In the genomic region with DNA sequence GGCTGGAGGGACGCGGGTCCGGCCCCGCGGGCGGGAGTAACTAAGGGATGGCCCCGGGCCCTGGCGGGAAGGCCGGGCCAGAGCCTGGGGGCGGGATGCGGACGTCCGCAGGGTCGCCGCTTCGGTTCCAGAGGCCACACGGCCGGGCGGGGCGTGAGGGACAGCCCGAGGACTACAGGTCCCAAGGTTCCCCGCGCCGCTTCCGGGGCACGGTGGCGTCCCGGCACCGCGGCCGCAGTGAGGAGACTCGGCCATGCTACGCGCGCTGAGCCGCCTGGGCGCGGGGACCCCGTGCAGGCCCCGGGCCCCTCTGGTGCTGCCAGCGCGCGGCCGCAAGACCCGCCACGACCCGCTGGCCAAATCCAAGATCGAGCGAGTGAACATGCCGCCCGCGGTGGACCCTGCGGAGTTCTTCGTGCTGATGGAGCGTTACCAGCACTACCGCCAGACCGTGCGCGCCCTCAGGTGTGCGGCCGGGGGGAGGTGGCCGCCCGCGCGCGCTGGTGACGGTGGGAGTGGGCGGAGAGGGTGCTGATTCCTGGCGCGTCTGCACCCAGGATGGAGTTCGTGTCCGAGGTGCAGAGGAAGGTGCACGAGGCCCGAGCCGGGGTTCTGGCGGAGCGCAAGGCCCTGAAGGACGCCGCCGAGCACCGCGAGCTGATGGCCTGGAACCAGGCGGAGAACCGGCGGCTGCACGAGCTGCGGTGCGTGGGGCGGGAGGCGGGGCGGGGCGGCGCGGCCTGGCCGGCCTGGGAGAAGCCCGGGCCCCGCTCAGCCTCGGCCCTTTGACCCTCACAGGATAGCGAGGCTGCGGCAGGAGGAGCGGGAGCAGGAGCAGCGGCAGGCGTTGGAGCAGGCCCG, we compare ENCODE assay signal across 1 cellular context.
A peak's percentile ranks its signal among the peaks of the same experiment; 100 is the strongest.
TF ChIP-seq lines count a peak whose summit lies in the region.

A gene (plus strand): TSS at position 237 of the 861 bp plus-strand sequence. CDS start 17 bp downstream, at position 254.

TF ChIP-seq in HEK293, 187 proteins besides CTCF, POLR2A, EP300 and RAD21 (continued from another document and continues in another):
- TF ChIP-seq, protein P1, sequence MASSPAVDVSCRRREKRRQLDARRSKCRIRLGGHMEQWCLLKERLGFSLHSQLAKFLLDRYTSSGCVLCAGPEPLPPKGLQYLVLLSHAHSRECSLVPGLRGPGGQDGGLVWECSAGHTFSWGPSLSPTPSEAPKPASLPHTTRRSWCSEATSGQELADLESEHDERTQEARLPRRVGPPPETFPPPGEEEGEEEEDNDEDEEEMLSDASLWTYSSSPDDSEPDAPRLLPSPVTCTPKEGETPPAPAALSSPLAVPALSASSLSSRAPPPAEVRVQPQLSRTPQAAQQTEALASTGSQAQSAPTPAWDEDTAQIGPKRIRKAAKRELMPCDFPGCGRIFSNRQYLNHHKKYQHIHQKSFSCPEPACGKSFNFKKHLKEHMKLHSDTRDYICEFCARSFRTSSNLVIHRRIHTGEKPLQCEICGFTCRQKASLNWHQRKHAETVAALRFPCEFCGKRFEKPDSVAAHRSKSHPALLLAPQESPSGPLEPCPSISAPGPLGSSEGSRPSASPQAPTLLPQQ (tag by site-specific recombination; IDR thresholded peaks at IDR 0.05): peak; percentile 62
- TF ChIP-seq ZNF561 (tag by site-specific recombination; IDR thresholded peaks at IDR 0.05; ENCODE audit: borderline replicate concordance) (peak; percentile 78; the same call in 1 of the 2 replicates), ZNF184 (tag by site-specific recombination; IDR thresholded peaks at IDR 0.05) (no peak), ZNF473 (tag by site-specific recombination; IDR thresholded peaks at IDR 0.05) (no peak), ZNF391 (tag by site-specific recombination; IDR thresholded peaks at IDR 0.05; ENCODE audit: borderline replicate concordance, low read depth) (no peak; the same call in 1 of the 2 replicates), ZNF354C (tag by site-specific recombination; IDR thresholded peaks at IDR 0.05; ENCODE audit: borderline replicate concordance, low read depth) (no peak), KLF9 (tag by site-specific recombination; IDR thresholded peaks at IDR 0.05; ENCODE audit: low read depth) (peak; percentile 77), ZNF133 (tag by site-specific recombination; IDR thresholded peaks at IDR 0.05) (0 out of 2 replicates have a peak, but pooled peaks have one; percentile 10), ZNF2 (tag by site-specific recombination; IDR thresholded peaks at IDR 0.05) (0 out of 2 replicates have a peak, but pooled peaks have one; percentile 54), SP2 (tag by site-specific recombination; IDR thresholded peaks at IDR 0.05) (peak; percentile 97), YY2 (tag by site-specific recombination; IDR thresholded peaks at IDR 0.05) (no peak; the same call in 1 of the 2 replicates), ZNF548 (tag by site-specific recombination; IDR thresholded peaks at IDR 0.05) (no peak), ZNF777 (tag by site-specific recombination; IDR thresholded peaks at IDR 0.05; ENCODE audit: borderline replicate concordance) (0 out of 2 replicates have a peak, but pooled peaks have one; percentile 26), SP3 (tag by site-specific recombination; IDR thresholded peaks at IDR 0.05) (peak; percentile 90), ZBTB7A (tag by site-specific recombination; IDR thresholded peaks at IDR 0.05; ENCODE audit: low read depth) (peak; percentile 91), IKZF3 (tag by site-specific recombination; IDR thresholded peaks at IDR 0.05) (peak; percentile 55; the same call in 1 of the 2 replicates), ZNF596 (tag by site-specific recombination; IDR thresholded peaks at IDR 0.05) (0 out of 2 replicates have a peak, but pooled peaks have one; percentile 15), GLI4 (tag by site-specific recombination; IDR thresholded peaks at IDR 0.05) (0 out of 2 replicates have a peak, but pooled peaks have one; percentile 39), ZNF394 (tag by site-specific recombination; IDR thresholded peaks at IDR 0.05; ENCODE audit: borderline replicate concordance) (peak; percentile 12; the same call in 1 of the 2 replicates), SCRT1 (tag by site-specific recombination; IDR thresholded peaks at IDR 0.05; ENCODE audit: borderline replicate concordance) (0 out of 2 replicates have a peak, but pooled peaks have one; percentile 42), ZNF140 (tag by site-specific recombination; IDR thresholded peaks at IDR 0.05) (no peak), ZNF558 (tag by site-specific recombination; IDR thresholded peaks at IDR 0.05) (no peak), KLF10 (tag by site-specific recombination; IDR thresholded peaks at IDR 0.05) (peak; percentile 37; the same call in 1 of the 2 replicates)
- TF ChIP-seq, protein P2, sequence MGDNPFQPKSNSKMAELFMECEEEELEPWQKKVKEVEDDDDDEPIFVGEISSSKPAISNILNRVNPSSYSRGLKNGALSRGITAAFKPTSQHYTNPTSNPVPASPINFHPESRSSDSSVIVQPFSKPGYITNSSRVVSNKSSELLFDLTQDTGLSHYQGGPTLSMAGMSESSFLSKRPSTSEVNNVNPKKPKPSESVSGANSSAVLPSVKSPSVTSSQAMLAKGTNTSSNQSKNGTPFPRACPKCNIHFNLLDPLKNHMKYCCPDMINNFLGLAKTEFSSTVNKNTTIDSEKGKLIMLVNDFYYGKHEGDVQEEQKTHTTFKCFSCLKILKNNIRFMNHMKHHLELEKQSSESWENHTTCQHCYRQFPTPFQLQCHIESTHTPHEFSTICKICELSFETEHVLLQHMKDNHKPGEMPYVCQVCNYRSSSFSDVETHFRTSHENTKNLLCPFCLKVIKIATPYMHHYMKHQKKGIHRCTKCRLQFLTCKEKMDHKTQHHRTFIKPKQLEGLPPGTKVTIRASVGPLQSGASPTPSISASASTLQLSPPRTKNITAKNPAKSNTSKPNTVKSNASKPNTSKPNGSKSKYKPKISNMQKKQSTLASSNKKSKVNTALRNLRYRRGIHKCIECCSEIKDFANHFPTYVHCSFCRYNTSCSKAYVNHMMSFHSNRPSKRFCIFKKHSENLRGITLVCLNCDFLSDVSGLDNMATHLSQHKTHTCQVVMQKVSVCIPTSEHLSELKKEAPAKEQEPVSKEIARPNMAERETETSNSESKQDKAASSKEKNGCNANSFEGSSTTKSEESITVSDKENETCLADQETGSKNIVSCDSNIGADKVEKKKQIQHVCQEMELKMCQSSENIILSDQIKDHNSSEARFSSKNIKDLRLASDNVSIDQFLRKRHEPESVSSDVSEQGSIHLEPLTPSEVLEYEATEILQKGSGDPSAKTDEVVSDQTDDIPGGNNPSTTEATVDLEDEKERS (tag by site-specific recombination; IDR thresholded peaks at IDR 0.05): no peak
- TF ChIP-seq, protein P3, sequence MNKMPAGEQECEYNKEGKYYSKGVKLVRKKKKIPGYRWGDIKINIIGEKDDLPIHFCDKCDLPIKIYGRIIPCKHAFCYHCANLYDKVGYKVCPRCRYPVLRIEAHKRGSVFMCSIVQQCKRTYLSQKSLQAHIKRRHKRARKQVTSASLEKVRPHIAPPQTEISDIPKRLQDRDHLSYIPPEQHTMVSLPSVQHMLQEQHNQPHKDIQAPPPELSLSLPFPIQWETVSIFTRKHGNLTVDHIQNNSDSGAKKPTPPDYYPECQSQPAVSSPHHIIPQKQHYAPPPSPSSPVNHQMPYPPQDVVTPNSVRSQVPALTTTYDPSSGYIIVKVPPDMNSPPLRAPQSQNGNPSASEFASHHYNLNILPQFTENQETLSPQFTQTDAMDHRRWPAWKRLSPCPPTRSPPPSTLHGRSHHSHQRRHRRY (tag by site-specific recombination; IDR thresholded peaks at IDR 0.05): 0 out of 2 replicates have a peak, but pooled peaks have one; percentile 39
- TF ChIP-seq, protein P4, sequence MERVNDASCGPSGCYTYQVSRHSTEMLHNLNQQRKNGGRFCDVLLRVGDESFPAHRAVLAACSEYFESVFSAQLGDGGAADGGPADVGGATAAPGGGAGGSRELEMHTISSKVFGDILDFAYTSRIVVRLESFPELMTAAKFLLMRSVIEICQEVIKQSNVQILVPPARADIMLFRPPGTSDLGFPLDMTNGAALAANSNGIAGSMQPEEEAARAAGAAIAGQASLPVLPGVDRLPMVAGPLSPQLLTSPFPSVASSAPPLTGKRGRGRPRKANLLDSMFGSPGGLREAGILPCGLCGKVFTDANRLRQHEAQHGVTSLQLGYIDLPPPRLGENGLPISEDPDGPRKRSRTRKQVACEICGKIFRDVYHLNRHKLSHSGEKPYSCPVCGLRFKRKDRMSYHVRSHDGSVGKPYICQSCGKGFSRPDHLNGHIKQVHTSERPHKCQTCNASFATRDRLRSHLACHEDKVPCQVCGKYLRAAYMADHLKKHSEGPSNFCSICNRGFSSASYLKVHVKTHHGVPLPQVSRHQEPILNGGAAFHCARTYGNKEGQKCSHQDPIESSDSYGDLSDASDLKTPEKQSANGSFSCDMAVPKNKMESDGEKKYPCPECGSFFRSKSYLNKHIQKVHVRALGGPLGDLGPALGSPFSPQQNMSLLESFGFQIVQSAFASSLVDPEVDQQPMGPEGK (tag by site-specific recombination; IDR thresholded peaks at IDR 0.05): peak; percentile 85; the same call in 1 of the 2 replicates
- TF ChIP-seq, protein P5, sequence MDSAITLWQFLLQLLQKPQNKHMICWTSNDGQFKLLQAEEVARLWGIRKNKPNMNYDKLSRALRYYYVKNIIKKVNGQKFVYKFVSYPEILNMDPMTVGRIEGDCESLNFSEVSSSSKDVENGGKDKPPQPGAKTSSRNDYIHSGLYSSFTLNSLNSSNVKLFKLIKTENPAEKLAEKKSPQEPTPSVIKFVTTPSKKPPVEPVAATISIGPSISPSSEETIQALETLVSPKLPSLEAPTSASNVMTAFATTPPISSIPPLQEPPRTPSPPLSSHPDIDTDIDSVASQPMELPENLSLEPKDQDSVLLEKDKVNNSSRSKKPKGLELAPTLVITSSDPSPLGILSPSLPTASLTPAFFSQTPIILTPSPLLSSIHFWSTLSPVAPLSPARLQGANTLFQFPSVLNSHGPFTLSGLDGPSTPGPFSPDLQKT (IDR thresholded peaks at IDR 0.05; ENCODE audit: borderline replicate concordance, low read depth, low read length): peak; percentile 42; the same call in 1 of the 2 replicates
- TF ChIP-seq, protein P6, sequence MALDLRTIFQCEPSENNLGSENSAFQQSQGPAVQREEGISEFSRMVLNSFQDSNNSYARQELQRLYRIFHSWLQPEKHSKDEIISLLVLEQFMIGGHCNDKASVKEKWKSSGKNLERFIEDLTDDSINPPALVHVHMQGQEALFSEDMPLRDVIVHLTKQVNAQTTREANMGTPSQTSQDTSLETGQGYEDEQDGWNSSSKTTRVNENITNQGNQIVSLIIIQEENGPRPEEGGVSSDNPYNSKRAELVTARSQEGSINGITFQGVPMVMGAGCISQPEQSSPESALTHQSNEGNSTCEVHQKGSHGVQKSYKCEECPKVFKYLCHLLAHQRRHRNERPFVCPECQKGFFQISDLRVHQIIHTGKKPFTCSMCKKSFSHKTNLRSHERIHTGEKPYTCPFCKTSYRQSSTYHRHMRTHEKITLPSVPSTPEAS (tag by site-specific recombination; IDR thresholded peaks at IDR 0.05): no peak
- TF ChIP-seq, protein P7, sequence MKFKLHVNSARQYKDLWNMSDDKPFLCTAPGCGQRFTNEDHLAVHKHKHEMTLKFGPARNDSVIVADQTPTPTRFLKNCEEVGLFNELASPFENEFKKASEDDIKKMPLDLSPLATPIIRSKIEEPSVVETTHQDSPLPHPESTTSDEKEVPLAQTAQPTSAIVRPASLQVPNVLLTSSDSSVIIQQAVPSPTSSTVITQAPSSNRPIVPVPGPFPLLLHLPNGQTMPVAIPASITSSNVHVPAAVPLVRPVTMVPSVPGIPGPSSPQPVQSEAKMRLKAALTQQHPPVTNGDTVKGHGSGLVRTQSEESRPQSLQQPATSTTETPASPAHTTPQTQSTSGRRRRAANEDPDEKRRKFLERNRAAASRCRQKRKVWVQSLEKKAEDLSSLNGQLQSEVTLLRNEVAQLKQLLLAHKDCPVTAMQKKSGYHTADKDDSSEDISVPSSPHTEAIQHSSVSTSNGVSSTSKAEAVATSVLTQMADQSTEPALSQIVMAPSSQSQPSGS (tag by site-specific recombination; IDR thresholded peaks at IDR 0.05; ENCODE audit: low read depth): no peak
- TF ChIP-seq, protein P8, sequence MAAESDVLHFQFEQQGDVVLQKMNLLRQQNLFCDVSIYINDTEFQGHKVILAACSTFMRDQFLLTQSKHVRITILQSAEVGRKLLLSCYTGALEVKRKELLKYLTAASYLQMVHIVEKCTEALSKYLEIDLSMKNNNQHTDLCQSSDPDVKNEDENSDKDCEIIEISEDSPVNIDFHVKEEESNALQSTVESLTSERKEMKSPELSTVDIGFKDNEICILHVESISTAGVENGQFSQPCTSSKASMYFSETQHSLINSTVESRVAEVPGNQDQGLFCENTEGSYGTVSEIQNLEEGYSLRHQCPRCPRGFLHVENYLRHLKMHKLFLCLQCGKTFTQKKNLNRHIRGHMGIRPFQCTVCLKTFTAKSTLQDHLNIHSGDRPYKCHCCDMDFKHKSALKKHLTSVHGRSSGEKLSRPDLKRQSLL (tag by site-specific recombination; IDR thresholded peaks at IDR 0.05): 0 out of 2 replicates have a peak, but pooled peaks have one; percentile 11
- TF ChIP-seq, protein P9, sequence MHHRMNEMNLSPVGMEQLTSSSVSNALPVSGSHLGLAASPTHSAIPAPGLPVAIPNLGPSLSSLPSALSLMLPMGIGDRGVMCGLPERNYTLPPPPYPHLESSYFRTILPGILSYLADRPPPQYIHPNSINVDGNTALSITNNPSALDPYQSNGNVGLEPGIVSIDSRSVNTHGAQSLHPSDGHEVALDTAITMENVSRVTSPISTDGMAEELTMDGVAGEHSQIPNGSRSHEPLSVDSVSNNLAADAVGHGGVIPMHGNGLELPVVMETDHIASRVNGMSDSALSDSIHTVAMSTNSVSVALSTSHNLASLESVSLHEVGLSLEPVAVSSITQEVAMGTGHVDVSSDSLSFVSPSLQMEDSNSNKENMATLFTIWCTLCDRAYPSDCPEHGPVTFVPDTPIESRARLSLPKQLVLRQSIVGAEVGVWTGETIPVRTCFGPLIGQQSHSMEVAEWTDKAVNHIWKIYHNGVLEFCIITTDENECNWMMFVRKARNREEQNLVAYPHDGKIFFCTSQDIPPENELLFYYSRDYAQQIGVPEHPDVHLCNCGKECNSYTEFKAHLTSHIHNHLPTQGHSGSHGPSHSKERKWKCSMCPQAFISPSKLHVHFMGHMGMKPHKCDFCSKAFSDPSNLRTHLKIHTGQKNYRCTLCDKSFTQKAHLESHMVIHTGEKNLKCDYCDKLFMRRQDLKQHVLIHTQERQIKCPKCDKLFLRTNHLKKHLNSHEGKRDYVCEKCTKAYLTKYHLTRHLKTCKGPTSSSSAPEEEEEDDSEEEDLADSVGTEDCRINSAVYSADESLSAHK (tag by site-specific recombination; IDR thresholded peaks at IDR 0.05): no peak
- TF ChIP-seq, protein P10, sequence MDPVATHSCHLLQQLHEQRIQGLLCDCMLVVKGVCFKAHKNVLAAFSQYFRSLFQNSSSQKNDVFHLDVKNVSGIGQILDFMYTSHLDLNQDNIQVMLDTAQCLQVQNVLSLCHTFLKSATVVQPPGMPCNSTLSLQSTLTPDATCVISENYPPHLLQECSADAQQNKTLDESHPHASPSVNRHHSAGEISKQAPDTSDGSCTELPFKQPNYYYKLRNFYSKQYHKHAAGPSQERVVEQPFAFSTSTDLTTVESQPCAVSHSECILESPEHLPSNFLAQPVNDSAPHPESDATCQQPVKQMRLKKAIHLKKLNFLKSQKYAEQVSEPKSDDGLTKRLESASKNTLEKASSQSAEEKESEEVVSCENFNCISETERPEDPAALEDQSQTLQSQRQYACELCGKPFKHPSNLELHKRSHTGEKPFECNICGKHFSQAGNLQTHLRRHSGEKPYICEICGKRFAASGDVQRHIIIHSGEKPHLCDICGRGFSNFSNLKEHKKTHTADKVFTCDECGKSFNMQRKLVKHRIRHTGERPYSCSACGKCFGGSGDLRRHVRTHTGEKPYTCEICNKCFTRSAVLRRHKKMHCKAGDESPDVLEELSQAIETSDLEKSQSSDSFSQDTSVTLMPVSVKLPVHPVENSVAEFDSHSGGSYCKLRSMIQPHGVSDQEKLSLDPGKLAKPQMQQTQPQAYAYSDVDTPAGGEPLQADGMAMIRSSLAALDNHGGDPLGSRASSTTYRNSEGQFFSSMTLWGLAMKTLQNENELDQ (tag by site-specific recombination; IDR thresholded peaks at IDR 0.05; ENCODE audit: low read depth): no peak
